ENCODE assay signal across 13 cellular contexts in genomic region chr16:51326131-51326856, GRCh38.
DNase-seq lines count a peak whose midpoint lies in the region; ATAC-seq, FAIRE-seq and TF ChIP-seq lines count a peak whose summit lies in the region.
"Had no signal": no experiment of that assay in that cellular context is flagged by ENCODE, and none has a peak within 500 bp of the region (broad histone marks: within the 10 kb centered on the region; RNA-seq: fewer than 3 reads in every experiment).

No MANE protein-coding gene starts in this region.

- in situ Hi-C loops in HepG2 (cut with HindIII; ENCODE audit: extremely low pct_ligation_motif_present, low pct_unique_long_range_greater_than_20kb), result no loop called here

- no peak overlapping the region for H3K4me2 ChIP-seq in HepG2 (ENCODE audit: low read depth, low read length)
- H3K4me2 ChIP-seq: BLaER1 had no signal

- no peak for ATAC-seq in HepG2
- no peak for ATAC-seq in right lobe of liver
- ATAC-seq: upper lobe of right lung had no signal

- H3K4me3 Mint-ChIP-seq in endodermal cell, result no peak overlapping the region

- 9% methylated on average over 7 of the region's 7 CpGs for WGBS in HepG2 (ENCODE audit: low lambda C conversion rate)
- WGBS in right lobe of liver (ENCODE audit: insufficient coverage, low coverage, low lambda C conversion rate, missing lambda C conversion rate), result 56% methylated on average over 5 of the region's 7 CpGs
- 77% methylated on average over 5 to 7 of the region's 7 CpGs for WGBS in endodermal cell (ENCODE audit: insufficient coverage in 1 of 2, insufficient read length in 1 of 2), 2 experiments

- H3K4me1 ChIP-seq in HepG2 (ENCODE audit: insufficient read depth, low read length) (no peaks in the 10 kb centered on the region), right lobe of liver (no peaks in the 10 kb centered on the region), endodermal cell (ENCODE audit: control insufficient read depth, insufficient read depth, low read length) (no peaks in the 10 kb centered on the region)
- H3K4me1 ChIP-seq: BLaER1, esophagus muscularis mucosa, upper lobe of right lung had no signal

- H3K27ac ChIP-seq in HepG2 (ENCODE audit: extremely low read length, insufficient read depth, low read length) (no peak overlapping the region), right lobe of liver (no peak overlapping the region), endodermal cell (ENCODE audit: low read depth, low read length) (no peak overlapping the region)
- H3K27ac ChIP-seq: BLaER1, esophagus muscularis mucosa, upper lobe of right lung had no signal

- H3K4me1 Mint-ChIP-seq in endodermal cell, result no peaks in the 10 kb centered on the region

- H3K79me2 ChIP-seq in HepG2 (ENCODE audit: insufficient read depth, low read length), result no peaks in the 10 kb centered on the region

- no peak for TF ChIP-seq CTCF in HepG2 (CRISPR knock-in tag; IDR thresholded peaks at IDR 0.05)
- no peak for TF ChIP-seq CTCF in right lobe of liver (IDR thresholded peaks at IDR 0.05)
- TF ChIP-seq CTCF in endodermal cell (conservative IDR thresholded peaks at IDR 0.05), result no peak

- H3K36me3 Mint-ChIP-seq in endodermal cell (ENCODE audit: low read depth), result no peaks in the 10 kb centered on the region

- TF ChIP-seq EP300 in HepG2 (IDR thresholded peaks at IDR 0.05; ENCODE audit: low read depth in 2 of 2, low read length in 2 of 2) (no peak), HepG2 (CRISPR knock-in tag; IDR thresholded peaks at IDR 0.05; ENCODE audit: borderline replicate concordance) (no peak)

- intact Hi-C loops in HepG2 (cut with micrococcal nuclease; ENCODE audit: unreplicated experiment) (no loop called here), right lobe of liver (cut with DNase I) (no loop called here)

- H3K27me3 ChIP-seq in HepG2 (ENCODE audit: control insufficient read depth in 1 of 2, insufficient read depth in 2 of 2, low read length in 2 of 2) (0 out of 5 replicates have a peak, but pooled peaks cover 0 to under 1% of the 10 kb centered on the region in 2 experiments), right lobe of liver (no peaks in the 10 kb centered on the region), endodermal cell (ENCODE audit: control insufficient read depth, insufficient read depth, low read length, poor library complexity, severe bottlenecking) (no peaks in the 10 kb centered on the region)
- H3K27me3 ChIP-seq: BLaER1, esophagus muscularis mucosa, upper lobe of right lung had no signal

- TF ChIP-seq POLR2A in HepG2 (IDR thresholded peaks at IDR 0.05; ENCODE audit: insufficient read depth in 1 of 2, low read depth in 2 of 2, low read length in 2 of 2), result no peak
- TF ChIP-seq POLR2A in right lobe of liver (IDR thresholded peaks at IDR 0.05), result no peak

- H3K27me3 Mint-ChIP-seq in endodermal cell (ENCODE audit: insufficient read depth), result peaks cover 7% of the 10 kb centered on the region

- BruUV-seq in HepG2 (replicated peaks; lab: Mats Ljungman, UMichigan), result no TSS peak

- CTCF ChIA-PET in HepG2 (lab: Yijun Ruan, JAX; ENCODE audit: low intra/inter-chr PET ratio, low total read pairs), result no interaction called here

- H3K4me3 ChIP-seq in HepG2 (replicated peaks in 1 of 3; ENCODE audit: insufficient read depth in 1 of 3, low read depth in 2 of 3, low read length in 3 of 3) (no peak overlapping the region), right lobe of liver (no peak overlapping the region), endodermal cell (ENCODE audit: low read length) (no peak overlapping the region)
- H3K4me3 ChIP-seq: BLaER1, esophagus muscularis mucosa, upper lobe of right lung had no signal

- POLR2A ChIA-PET in HepG2 (lab: Yijun Ruan, JAX), result no interaction called here

- H3K9me3 Mint-ChIP-seq in endodermal cell, result peaks cover 22% of the 10 kb centered on the region

- H3K27ac Mint-ChIP-seq in endodermal cell, result no peak overlapping the region

- no peaks in the 10 kb centered on the region for H4K20me1 ChIP-seq in HepG2 (ENCODE audit: insufficient read depth, low read length)
- H4K20me1 ChIP-seq: BLaER1 had no signal

- TF ChIP-seq RAD21 in HepG2 (CRISPR knock-in tag; IDR thresholded peaks at IDR 0.05), result no peak

- no peak overlapping the region for H3K9ac ChIP-seq in HepG2 (ENCODE audit: insufficient read depth, low read depth, low read length)
- H3K9ac ChIP-seq in endodermal cell (ENCODE audit: extremely low read depth, low read length, poor library complexity, severe bottlenecking), result no peak overlapping the region
- H3K9ac ChIP-seq: BLaER1 had no signal

- no peaks in the 10 kb centered on the region for H3K9me3 ChIP-seq in HepG2 (ENCODE audit: low read length)
- no peaks in the 10 kb centered on the region for H3K9me3 ChIP-seq in right lobe of liver
- H3K9me3 ChIP-seq in endodermal cell (ENCODE audit: control insufficient read depth, low read length), result no peaks in the 10 kb centered on the region
- H3K9me3 ChIP-seq: BLaER1, upper lobe of right lung had no signal

- H2AFZ ChIP-seq in HepG2 (ENCODE audit: low read length), result no peak overlapping the region

- H3K36me3 ChIP-seq in HepG2 (replicated peaks in 1 of 2; ENCODE audit: control insufficient read depth in 1 of 2, insufficient read depth in 2 of 2, low read length in 2 of 2) (no peaks in the 10 kb centered on the region), right lobe of liver (no peaks in the 10 kb centered on the region), endodermal cell (ENCODE audit: control insufficient read depth, insufficient read depth, low read length) (no peaks in the 10 kb centered on the region)
- H3K36me3 ChIP-seq: BLaER1, esophagus muscularis mucosa, upper lobe of right lung had no signal

- FAIRE-seq in HepG2 (lab: Jason Lieb, UNC), result no peak

- DNase-seq in HepG2 (ENCODE audit: low spot score) (no peak), right lobe of liver (no peak), astrocyte of the hippocampus (ENCODE audit: low read depth, low spot score) (peak; percentile 58), iPS-NIHi7 (ENCODE audit: extremely low spot score) (peak; percentile 27), endodermal cell (no peak), NCI-H187 treated with DMSO at 0.1 percent for 48 hours (lab: John Stamatoyannopoulos, UW) (no peak), T-helper 1 cell (no peak), activated gamma-delta T cell treated with Interleukin-2 at 50 U/mL for 16 hours (no peak)
- DNase-seq: aorta, NCI-H1694, upper lobe of right lung had no signal

TF ChIP-seq in HepG2, 621 proteins besides CTCF, POLR2A, EP300 and RAD21:
- no peak for TF ChIP-seq ZFP37 (CRISPR knock-in tag; IDR thresholded peaks at IDR 0.05; ENCODE audit: borderline replicate concordance)
- TF ChIP-seq FOSL2 (CRISPR knock-in tag; IDR thresholded peaks at IDR 0.05), result peak; percentile 41
- peak; percentile 59 for TF ChIP-seq MNT (IDR thresholded peaks at IDR 0.05)
TF ChIP-seq in HepG2: peak in this region for 2.

Comparison
In these comparisons a context has a peak if more than half of its experiments do, and no peak if none do; other contexts are left out.
1. DNase-seq: peak in astrocyte of the hippocampus (single experiment) and iPS-NIHi7 (single experiment); none in HepG2 (single experiment), right lobe of liver (0 of 3), endodermal cell (single experiment), NCI-H187 treated with DMSO at 0.1 percent for 48 hours (single experiment), T-helper 1 cell (0 of 5) and activated gamma-delta T cell treated with Interleukin-2 at 50 U/mL for 16 hours (single experiment).